ENCODE assay signal across 21 cellular contexts in genomic region chr19:1823020-1823419, GRCh38.
"Had no signal": no experiment of that assay in that cellular context is flagged by ENCODE, and none has a peak within 500 bp of the region (broad histone marks: within the 10 kb centered on the region; RNA-seq: fewer than 3 reads in every experiment).

No MANE protein-coding gene starts in this region.

- H3K27me3 ChIP-seq: colonic mucosa, esophagus squamous epithelium, gastrocnemius medialis, heart right ventricle, left lung had no signal

- H3K27me3 Mint-ChIP-seq: dendritic cell treated with granulocyte-macrophage colony-stimulating factor and Interleukin-4, amounts not matched to agents 40 ng/mL and 50 ng/mL, for 4 days; effector memory CD8-positive, alpha-beta T cell had no signal

- H3K4me3 ChIP-seq: colonic mucosa, esophagus squamous epithelium, gastrocnemius medialis, heart right ventricle, left lung, lower lobe of right lung, mucosa of descending colon had no signal

- H3K27ac ChIP-seq: colonic mucosa, epithelial cell of prostate, esophagus squamous epithelium, gastrocnemius medialis, heart right ventricle, left lung, lower lobe of right lung had no signal

- DNase-seq: colonic mucosa; cortex of kidney; effector CD8-positive, alpha-beta T cell; effector memory CD8-positive, alpha-beta T cell; endodermal cell; erythroblast; esophagus squamous epithelium; foreskin fibroblast; foreskin melanocyte; gastrocnemius medialis; head of caudate nucleus; heart right ventricle; hippocampal formation; left cardiac atrium; lower lobe of right lung; mesenchymal stem cell had no signal

- H3K4me1 ChIP-seq: colonic mucosa, lower lobe of right lung had no signal

- H3K9me3 Mint-ChIP-seq: dendritic cell treated with granulocyte-macrophage colony-stimulating factor and Interleukin-4, amounts not matched to agents 40 ng/mL and 50 ng/mL, for 4 days; effector memory CD8-positive, alpha-beta T cell; endodermal cell; mesothelial cell of epicardium had no signal

- H3K27ac Mint-ChIP-seq: dendritic cell treated with granulocyte-macrophage colony-stimulating factor and Interleukin-4, amounts not matched to agents 40 ng/mL and 50 ng/mL, for 4 days; endodermal cell; mesothelial cell of epicardium had no signal

- H3K4me3 Mint-ChIP-seq: dendritic cell treated with granulocyte-macrophage colony-stimulating factor and Interleukin-4, amounts not matched to agents 40 ng/mL and 50 ng/mL, for 4 days; effector memory CD8-positive, alpha-beta T cell; endodermal cell; mesothelial cell of epicardium had no signal

- H3K9me3 ChIP-seq: colonic mucosa, esophagus squamous epithelium, gastrocnemius medialis, heart right ventricle, left lung, lower lobe of right lung, mucosa of descending colon had no signal
